In the genomic region with DNA sequence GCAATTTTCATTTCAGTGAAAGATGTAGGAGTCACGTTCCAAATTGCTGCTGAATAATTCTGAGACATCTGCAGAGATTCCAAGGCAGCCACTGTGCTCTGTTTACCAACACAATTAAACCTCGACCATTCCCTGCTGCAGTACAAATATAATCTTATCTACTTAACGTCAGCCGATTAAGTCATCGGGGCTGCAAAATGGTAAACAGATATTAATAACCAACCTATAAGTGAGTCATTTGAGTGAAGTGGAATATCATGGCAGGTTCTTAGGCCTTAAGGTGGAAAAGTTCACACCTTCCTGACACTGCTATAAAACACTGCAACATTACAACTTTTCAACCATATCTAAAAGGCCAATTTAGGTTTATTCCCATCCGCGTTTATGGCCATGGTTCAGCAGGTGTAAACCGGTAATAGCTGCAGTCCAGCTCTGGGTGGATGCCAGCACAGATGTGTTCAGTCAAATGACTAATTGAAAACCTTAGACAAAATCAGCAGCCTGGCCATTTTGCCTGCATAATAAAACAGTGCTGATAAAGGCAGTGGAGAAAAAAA, we compare ENCODE assay signal across 16 cellular contexts.
DNase-seq lines count a peak whose midpoint lies in the region; ATAC-seq, FAIRE-seq and TF ChIP-seq lines count a peak whose summit lies in the region.
"Had no signal": no experiment of that assay in that cellular context is flagged by ENCODE, and none has a peak within 500 bp of the region (broad histone marks: within the 10 kb centered on the region; RNA-seq: fewer than 3 reads in every experiment).

No MANE protein-coding gene starts in this region.

- no peak overlapping the region for H2AFZ ChIP-seq in hepatocyte

- no peaks in the 10 kb centered on the region for H3K4me1 ChIP-seq in A549
- peaks cover 7% of the 10 kb centered on the region for H3K4me1 ChIP-seq in hepatocyte (ENCODE audit: insufficient read depth)

- no peak overlapping the region for H3K4me2 ChIP-seq in A549
- no peak overlapping the region for H3K4me2 ChIP-seq in hepatocyte
- H3K4me2 ChIP-seq: KMS-11 had no signal

- H3K4me3 ChIP-seq in A549 (no peak overlapping the region), MG63 (no peak overlapping the region), hepatocyte (no peak overlapping the region)

- no peaks in the 10 kb centered on the region for H4K20me1 ChIP-seq in hepatocyte (ENCODE audit: insufficient read depth, poor library complexity, severe bottlenecking)

- TF ChIP-seq CTCF in A549 (IDR thresholded peaks at IDR 0.05), result no peak
- TF ChIP-seq CTCF in hepatocyte (IDR thresholded peaks at IDR 0.05; ENCODE audit: poor library complexity), result no peak

- no peaks in the 10 kb centered on the region for H3K27me3 ChIP-seq in MG63
- no peaks in the 10 kb centered on the region for H3K27me3 ChIP-seq in hepatocyte

- no peaks in the 10 kb centered on the region for H3K79me2 ChIP-seq in hepatocyte

- no peak for FAIRE-seq in A549 (lab: Jason Lieb, UNC)

- no peak for TF ChIP-seq EP300 in A549 (IDR thresholded peaks at IDR 0.05)

- no peaks in the 10 kb centered on the region for H3K9me2 ChIP-seq in hepatocyte (replicated peaks; ENCODE audit: insufficient read depth)

- H3K9me3 ChIP-seq in A549 (no peaks in the 10 kb centered on the region), MG63 (no peaks in the 10 kb centered on the region), hepatocyte (ENCODE audit: low read depth) (no peaks in the 10 kb centered on the region)

- TF ChIP-seq RAD21 in A549 (conservative IDR thresholded peaks at IDR 0.05 in 1 of 2, IDR thresholded peaks at IDR 0.05 in 1 of 2), result no peak

- DNase-seq in A549 (ENCODE audit: low read depth in 1 of 2, low spot score in 1 of 2) (peak in 1 of 2 experiments; percentile 26), MG63 (peak; percentile 17), NCI-H82 treated with DMSO at 0.1 percent for 48 hours (lab: John Stamatoyannopoulos, UW; ENCODE audit: unreplicated experiment) (peak; percentile 17), hepatocyte (ENCODE audit: low spot score) (peak; percentile 47), hepatic stellate cell (ENCODE audit: low spot score) (no peak), T1000 (lab: John Stamatoyannopoulos, UW) (no peak), NCI-H2227 treated with DMSO at 0.1 percent for 48 hours (lab: John Stamatoyannopoulos, UW) (no peak)
- DNase-seq: activated CD4-positive, CD25-positive, alpha-beta regulatory T cell treated with anti-CD3 and anti-CD28 coated beads, Interleukin-2, amount 50 U/mL, for 72 hours; activated CD8-positive, alpha-beta memory T cell treated with anti-CD3 and anti-CD28 coated beads, Interleukin-2, amount 10 ng/mL, durations not matched to agents 7 days and 5 days; activated effector memory CD4-positive, alpha-beta T cell treated with anti-CD3 and anti-CD28 coated beads, Interleukin-2, amount 50 U/mL, for 16 hours; anterior cingulate cortex; cortex of kidney; immature natural killer cell; T-helper 17 cell had no signal

- no peaks in the 10 kb centered on the region for H3K36me3 ChIP-seq in MG63
- no peaks in the 10 kb centered on the region for H3K36me3 ChIP-seq in hepatocyte (replicated peaks; ENCODE audit: insufficient read depth, low read depth)

- CTCF ChIA-PET in A549 (lab: Yijun Ruan, JAX), result no interaction called here

- H3K27ac ChIP-seq in A549 (no peak overlapping the region), hepatocyte (no peak overlapping the region)
- H3K27ac ChIP-seq: KMS-11 had no signal

- TF ChIP-seq POLR2A in A549 (IDR thresholded peaks at IDR 0.05; ENCODE audit: low read length), result no peak

- ATAC-seq in A549, result no peak
- no peak for ATAC-seq in HG03442 (IDR thresholded peaks at IDR 0.05; ENCODE audit: unreplicated experiment)
- ATAC-seq: activated CD8-positive, alpha-beta memory T cell treated with anti-CD3 and anti-CD28 coated beads, Interleukin-2, amount 10 ng/mL, durations not matched to agents 7 days and 5 days; T-helper 17 cell had no signal

- POLR2A ChIA-PET in A549 (lab: Yijun Ruan, JAX), result no interaction called here

- WGBS in A549 (ENCODE audit: missing lambda C conversion rate), result 33% methylated on average over 8 of the region's 8 CpGs
- WGBS in hepatocyte (ENCODE audit: low lambda C conversion rate, missing lambda C conversion rate), result 45% methylated on average over 8 of the region's 8 CpGs

TF ChIP-seq in A549, 52 proteins besides CTCF, POLR2A, EP300 and RAD21:
- TF ChIP-seq FOSL2 (IDR thresholded peaks at IDR 0.05) (no peak), FOSL2 (CRISPR knock-in tag; IDR thresholded peaks at IDR 0.05) (0 out of 2 replicates have a peak, but pooled peaks have one; percentile 13), CHD4 (IDR thresholded peaks at IDR 0.05; ENCODE audit: borderline replicate concordance) (no peak)

Comparison
In these comparisons a context has a peak if more than half of its experiments do, and no peak if none do; other contexts are left out.
1. DNase-seq: peak in MG63 (single experiment), NCI-H82 treated with DMSO at 0.1 percent for 48 hours (single experiment) and hepatocyte (single experiment); none in hepatic stellate cell (single experiment), T1000 (single experiment) and NCI-H2227 treated with DMSO at 0.1 percent for 48 hours (single experiment).